ENCODE assay signal across 1 cellular context in the genomic region with DNA sequence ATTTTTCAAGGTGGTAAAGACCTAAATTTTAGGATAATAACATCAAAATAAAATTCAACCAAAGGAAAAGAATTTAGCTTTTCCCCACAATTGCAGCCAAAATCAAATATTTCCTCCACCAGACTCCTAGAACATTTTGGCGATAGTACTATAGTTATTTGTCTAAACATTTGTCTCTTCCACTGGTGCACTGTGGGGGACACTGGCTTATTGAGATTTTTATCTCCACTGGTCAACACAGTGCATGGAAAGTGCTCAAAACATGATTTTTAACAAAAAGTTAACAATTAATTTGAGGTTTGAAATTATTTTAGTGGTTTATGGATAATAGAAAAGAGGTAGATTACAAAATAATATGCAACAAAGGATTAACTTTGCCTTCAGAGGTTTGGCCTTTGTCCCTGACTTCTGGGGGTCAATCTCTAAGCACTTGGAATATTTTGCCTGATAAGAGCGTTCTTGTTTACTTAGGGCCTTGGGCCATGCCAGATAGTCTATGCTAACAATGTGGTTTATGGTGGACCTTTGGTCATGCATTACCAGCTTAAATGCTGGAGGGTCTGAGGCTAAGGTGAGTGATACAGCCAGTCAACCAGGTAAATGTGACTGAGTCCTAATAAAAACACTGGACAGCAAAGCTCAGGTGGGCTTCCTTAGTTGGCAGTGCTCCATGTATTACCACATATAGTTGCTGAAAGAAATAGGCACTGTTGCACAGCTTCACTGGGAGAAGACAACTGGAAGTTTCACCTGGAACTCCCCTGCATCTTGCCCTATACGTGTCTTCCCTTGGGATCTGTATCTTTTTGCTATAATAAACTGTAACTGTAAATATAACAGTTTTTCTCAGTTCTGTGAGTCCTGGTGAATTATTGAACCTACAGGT.
TF ChIP-seq lines count a peak whose summit lies in the region.

No MANE protein-coding gene starts in this region.

TF ChIP-seq in HepG2, 621 proteins besides CTCF, POLR2A, EP300 and RAD21 (continued from another document and continues in another):
- no peak for TF ChIP-seq DMTF1 (CRISPR knock-in tag; IDR thresholded peaks at IDR 0.05)
- no peak for TF ChIP-seq SMARCC2 (IDR thresholded peaks at IDR 0.05)
- no peak for TF ChIP-seq RBM39 (IDR thresholded peaks at IDR 0.05; ENCODE audit: low read depth, low read length, poor library complexity, severe bottlenecking)
- TF ChIP-seq, protein P1, sequence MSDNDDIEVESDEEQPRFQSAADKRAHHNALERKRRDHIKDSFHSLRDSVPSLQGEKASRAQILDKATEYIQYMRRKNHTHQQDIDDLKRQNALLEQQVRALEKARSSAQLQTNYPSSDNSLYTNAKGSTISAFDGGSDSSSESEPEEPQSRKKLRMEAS (IDR thresholded peaks at IDR 0.05), result peak; percentile 46; the same call in 1 of the 2 replicates
- TF ChIP-seq HCFC1 (IDR thresholded peaks at IDR 0.05; ENCODE audit: low read depth, low read length), result no peak
- no peak for TF ChIP-seq ZNF275 (CRISPR knock-in tag; IDR thresholded peaks at IDR 0.05; ENCODE audit: borderline replicate concordance)
- no peak for TF ChIP-seq ZNF546 (CRISPR knock-in tag; conservative IDR thresholded peaks at IDR 0.05)
- no peak for TF ChIP-seq SRY (CRISPR knock-in tag; IDR thresholded peaks at IDR 0.05)
- peak; percentile 84 for TF ChIP-seq TEAD3 (CRISPR knock-in tag; optimal IDR thresholded peaks at IDR 0.05; ENCODE audit: borderline replicate concordance)
- no peak for TF ChIP-seq PAF1 (CRISPR knock-in tag; IDR thresholded peaks at IDR 0.05)
- TF ChIP-seq, protein P2, sequence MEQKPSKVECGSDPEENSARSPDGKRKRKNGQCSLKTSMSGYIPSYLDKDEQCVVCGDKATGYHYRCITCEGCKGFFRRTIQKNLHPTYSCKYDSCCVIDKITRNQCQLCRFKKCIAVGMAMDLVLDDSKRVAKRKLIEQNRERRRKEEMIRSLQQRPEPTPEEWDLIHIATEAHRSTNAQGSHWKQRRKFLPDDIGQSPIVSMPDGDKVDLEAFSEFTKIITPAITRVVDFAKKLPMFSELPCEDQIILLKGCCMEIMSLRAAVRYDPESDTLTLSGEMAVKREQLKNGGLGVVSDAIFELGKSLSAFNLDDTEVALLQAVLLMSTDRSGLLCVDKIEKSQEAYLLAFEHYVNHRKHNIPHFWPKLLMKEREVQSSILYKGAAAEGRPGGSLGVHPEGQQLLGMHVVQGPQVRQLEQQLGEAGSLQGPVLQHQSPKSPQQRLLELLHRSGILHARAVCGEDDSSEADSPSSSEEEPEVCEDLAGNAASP (CRISPR knock-in tag; IDR thresholded peaks at IDR 0.05; ENCODE audit: borderline replicate concordance), result peak; percentile 66; the same call in 1 of the 2 replicates
- TF ChIP-seq ZNF274 (CRISPR knock-in tag; IDR thresholded peaks at IDR 0.05), result no peak
- no peak for TF ChIP-seq MXD3 (CRISPR knock-in tag; IDR thresholded peaks at IDR 0.05)
- no peak for TF ChIP-seq FOXP1 (IDR thresholded peaks at IDR 0.05)
- peak; percentile 46 for TF ChIP-seq FOXP1 (CRISPR knock-in tag; IDR thresholded peaks at IDR 0.05)
- no peak for TF ChIP-seq ZNF234 (CRISPR knock-in tag; conservative IDR thresholded peaks at IDR 0.05)
- 0 out of 2 replicates have a peak, but pooled peaks have one; percentile 39 for TF ChIP-seq MIER3 (CRISPR knock-in tag; IDR thresholded peaks at IDR 0.05; ENCODE audit: borderline replicate concordance)
- no peak for TF ChIP-seq REXO4 (CRISPR knock-in tag; IDR thresholded peaks at IDR 0.05; ENCODE audit: borderline replicate concordance)
- TF ChIP-seq ZNF629 (CRISPR knock-in tag; conservative IDR thresholded peaks at IDR 0.05), result no peak
- no peak for TF ChIP-seq TMF1 (CRISPR knock-in tag; IDR thresholded peaks at IDR 0.05; ENCODE audit: low read depth)
- peak; percentile 55; the same call in 1 of the 2 replicates for TF ChIP-seq ZNF292 (CRISPR knock-in tag; IDR thresholded peaks at IDR 0.05; ENCODE audit: borderline replicate concordance, low read depth)
- peak; percentile 89 for TF ChIP-seq PATZ1 (CRISPR knock-in tag; IDR thresholded peaks at IDR 0.05)
- peak; percentile 35 for TF ChIP-seq CEBPG (CRISPR knock-in tag; IDR thresholded peaks at IDR 0.05)
- peak; percentile 58; the same call in 1 of the 2 replicates for TF ChIP-seq TRIM24 (CRISPR knock-in tag; IDR thresholded peaks at IDR 0.05)
- TF ChIP-seq ZBTB46 (CRISPR knock-in tag; IDR thresholded peaks at IDR 0.05; ENCODE audit: borderline replicate concordance), result no peak
- no peak for TF ChIP-seq ZBTB49 (CRISPR knock-in tag; IDR thresholded peaks at IDR 0.05; ENCODE audit: borderline replicate concordance)
- TF ChIP-seq CEBPB (IDR thresholded peaks at IDR 0.05; ENCODE audit: borderline replicate concordance, low read depth, low read length), result no peak
- peak; percentile 56; the same call in 1 of the 2 replicates for TF ChIP-seq PHF21A (CRISPR knock-in tag; IDR thresholded peaks at IDR 0.05)
- TF ChIP-seq AGO2 (optimal IDR thresholded peaks at IDR 0.05; ENCODE audit: low read depth, low read length), result no peak
- no peak for TF ChIP-seq SCMH1 (CRISPR knock-in tag; IDR thresholded peaks at IDR 0.05; ENCODE audit: borderline replicate concordance)
- peak; percentile 93 for TF ChIP-seq NR2F6 (IDR thresholded peaks at IDR 0.05)
- TF ChIP-seq NR2F6 (CRISPR knock-in tag; IDR thresholded peaks at IDR 0.05), result peak; percentile 83
- TF ChIP-seq RELA (CRISPR knock-in tag; IDR thresholded peaks at IDR 0.05), result no peak
- TF ChIP-seq KLF6 (CRISPR knock-in tag; IDR thresholded peaks at IDR 0.05), result no peak
- TF ChIP-seq, protein P3, sequence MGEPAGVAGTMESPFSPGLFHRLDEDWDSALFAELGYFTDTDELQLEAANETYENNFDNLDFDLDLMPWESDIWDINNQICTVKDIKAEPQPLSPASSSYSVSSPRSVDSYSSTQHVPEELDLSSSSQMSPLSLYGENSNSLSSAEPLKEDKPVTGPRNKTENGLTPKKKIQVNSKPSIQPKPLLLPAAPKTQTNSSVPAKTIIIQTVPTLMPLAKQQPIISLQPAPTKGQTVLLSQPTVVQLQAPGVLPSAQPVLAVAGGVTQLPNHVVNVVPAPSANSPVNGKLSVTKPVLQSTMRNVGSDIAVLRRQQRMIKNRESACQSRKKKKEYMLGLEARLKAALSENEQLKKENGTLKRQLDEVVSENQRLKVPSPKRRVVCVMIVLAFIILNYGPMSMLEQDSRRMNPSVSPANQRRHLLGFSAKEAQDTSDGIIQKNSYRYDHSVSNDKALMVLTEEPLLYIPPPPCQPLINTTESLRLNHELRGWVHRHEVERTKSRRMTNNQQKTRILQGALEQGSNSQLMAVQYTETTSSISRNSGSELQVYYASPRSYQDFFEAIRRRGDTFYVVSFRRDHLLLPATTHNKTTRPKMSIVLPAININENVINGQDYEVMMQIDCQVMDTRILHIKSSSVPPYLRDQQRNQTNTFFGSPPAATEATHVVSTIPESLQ (CRISPR knock-in tag; conservative IDR thresholded peaks at IDR 0.05), result no peak
- TF ChIP-seq TARDBP (CRISPR knock-in tag; IDR thresholded peaks at IDR 0.05), result 0 out of 2 replicates have a peak, but pooled peaks have one; percentile 28
- TF ChIP-seq FOXK2 (IDR thresholded peaks at IDR 0.05), result no peak
- TF ChIP-seq RCOR2 (CRISPR knock-in tag; IDR thresholded peaks at IDR 0.05), result 0 out of 2 replicates have a peak, but pooled peaks have one; percentile 64
- TF ChIP-seq PPARG (CRISPR knock-in tag; conservative IDR thresholded peaks at IDR 0.05), result peak; percentile 83
- peak; percentile 54; the same call in 1 of the 2 replicates for TF ChIP-seq ZMYM3 (CRISPR knock-in tag; IDR thresholded peaks at IDR 0.05)
- TF ChIP-seq SALL1 (CRISPR knock-in tag; IDR thresholded peaks at IDR 0.05), result peak; percentile 87
- no peak for TF ChIP-seq ZNF512B (CRISPR knock-in tag; IDR thresholded peaks at IDR 0.05; ENCODE audit: borderline replicate concordance)
- no peak for TF ChIP-seq MTF2 (CRISPR knock-in tag; IDR thresholded peaks at IDR 0.05; ENCODE audit: borderline replicate concordance)
- no peak for TF ChIP-seq ZNF496 (CRISPR knock-in tag; IDR thresholded peaks at IDR 0.05; ENCODE audit: insufficient replicate concordance)
- no peak for TF ChIP-seq SAFB2 (CRISPR knock-in tag; IDR thresholded peaks at IDR 0.05; ENCODE audit: borderline replicate concordance, low read depth)
